ENCODE assay signal across 16 cellular contexts in genomic region chr14:104390221-104390931, GRCh38.
DNase-seq lines count a peak whose midpoint lies in the region; ATAC-seq and FAIRE-seq lines count a peak whose summit lies in the region.
"Had no signal": no experiment of that assay in that cellular context is flagged by ENCODE, and none has a peak within 500 bp of the region (broad histone marks: within the 10 kb centered on the region; RNA-seq: fewer than 3 reads in every experiment).

No MANE protein-coding gene starts in this region.

- no peak for FAIRE-seq in GM19239 (lab: Jason Lieb, UNC)
- FAIRE-seq: G401.6, GM12892, K562, kidney, pancreas, TTC549 had no signal

- no peaks in the 10 kb centered on the region for H3K36me3 Mint-ChIP-seq in activated CD4-positive, alpha-beta T cell treated with anti-CD3 and anti-CD28 coated beads, Interleukin-2, amount 10 ng/mL, durations not matched to agents 24 days and 14 days (ENCODE audit: low read depth)
- peaks cover 5% of the 10 kb centered on the region for H3K36me3 Mint-ChIP-seq in central memory CD8-positive, alpha-beta T cell (ENCODE audit: insufficient read depth)

- DNase-seq in activated CD4-positive, alpha-beta T cell treated with anti-CD3 and anti-CD28 coated beads, Interleukin-2, amount 10 ng/mL, durations not matched to agents 24 days and 14 days, result no peak
- DNase-seq in activated CD4-positive, alpha-beta T cell treated with anti-CD3 and anti-CD28 coated beads for 48 hours, result no peak
- DNase-seq in GM19239 (ENCODE audit: insufficient read length, low spot score) (peak; percentile 4), posterior vena cava (ENCODE audit: low spot score) (peak; percentile 62)
- DNase-seq in central memory CD8-positive, alpha-beta T cell (ENCODE audit: low spot score in 2 of 2), result peak in 1 of 2 donors; percentile 10
- DNase-seq in effector CD8-positive, alpha-beta T cell (lab: John Stamatoyannopoulos, UW), result no peak
- DNase-seq: NCI-H1105 treated with DMSO at 0.1 percent for 48 hours had no signal

- H3K4me1 Mint-ChIP-seq in activated CD4-positive, alpha-beta T cell treated with anti-CD3 and anti-CD28 coated beads, Interleukin-2, amount 10 ng/mL, durations not matched to agents 24 days and 14 days, result peaks cover 31% of the 10 kb centered on the region
- peaks cover 43% of the 10 kb centered on the region for H3K4me1 Mint-ChIP-seq in central memory CD8-positive, alpha-beta T cell

- H3K9me3 Mint-ChIP-seq in activated CD4-positive, alpha-beta T cell treated with anti-CD3 and anti-CD28 coated beads, Interleukin-2, amount 10 ng/mL, durations not matched to agents 24 days and 14 days, result no peaks in the 10 kb centered on the region
- H3K9me3 Mint-ChIP-seq in central memory CD8-positive, alpha-beta T cell, result no peaks in the 10 kb centered on the region
- H3K9me3 Mint-ChIP-seq: stimulated activated naive CD8-positive, alpha-beta T cell treated with anti-CD3 and anti-CD28 coated beads, Interleukin-15, Interleukin-2, amounts not matched to agents 100 ng/mL and 50 ng/mL, for 24 hours had no signal

- no peak for ATAC-seq in central memory CD8-positive, alpha-beta T cell (replicated peaks; ENCODE audit: extremely low read depth, poor library complexity, severe bottlenecking)
- ATAC-seq in HG03280 (IDR thresholded peaks at IDR 0.05; ENCODE audit: unreplicated experiment), result no peak
- no peak for ATAC-seq in HG02763 (IDR thresholded peaks at IDR 0.05; ENCODE audit: unreplicated experiment)
- ATAC-seq: K562, pancreas had no signal

- H3K4me3 Mint-ChIP-seq in activated CD4-positive, alpha-beta T cell treated with anti-CD3 and anti-CD28 coated beads, Interleukin-2, amount 10 ng/mL, durations not matched to agents 24 days and 14 days, result peak overlapping the region; percentile 15
- peak overlapping the region; percentile 47 for H3K4me3 Mint-ChIP-seq in central memory CD8-positive, alpha-beta T cell
- H3K4me3 Mint-ChIP-seq: stimulated activated naive CD8-positive, alpha-beta T cell treated with anti-CD3 and anti-CD28 coated beads, Interleukin-15, Interleukin-2, amounts not matched to agents 100 ng/mL and 50 ng/mL, for 24 hours had no signal

- no peaks in the 10 kb centered on the region for H3K27me3 Mint-ChIP-seq in activated CD4-positive, alpha-beta T cell treated with anti-CD3 and anti-CD28 coated beads, Interleukin-2, amount 10 ng/mL, durations not matched to agents 24 days and 14 days
- no peaks in the 10 kb centered on the region for H3K27me3 Mint-ChIP-seq in central memory CD8-positive, alpha-beta T cell
- H3K27me3 Mint-ChIP-seq: stimulated activated naive CD8-positive, alpha-beta T cell treated with anti-CD3 and anti-CD28 coated beads, Interleukin-15, Interleukin-2, amounts not matched to agents 100 ng/mL and 50 ng/mL, for 24 hours had no signal

- H3K27ac Mint-ChIP-seq in activated CD4-positive, alpha-beta T cell treated with anti-CD3 and anti-CD28 coated beads, Interleukin-2, amount 10 ng/mL, durations not matched to agents 24 days and 14 days, result peak overlapping the region; percentile 47
- peak overlapping the region; percentile 77 for H3K27ac Mint-ChIP-seq in central memory CD8-positive, alpha-beta T cell (ENCODE audit: low read depth)
- H3K27ac Mint-ChIP-seq: stimulated activated naive CD8-positive, alpha-beta T cell treated with anti-CD3 and anti-CD28 coated beads, Interleukin-15, Interleukin-2, amounts not matched to agents 100 ng/mL and 50 ng/mL, for 24 hours had no signal

- intact Hi-C loops in activated CD4-positive, alpha-beta T cell treated with anti-CD3 and anti-CD28 coated beads, Interleukin-2, amount 10 ng/mL, durations not matched to agents 24 days and 14 days (cut with micrococcal nuclease), result no loop called here
- intact Hi-C loops in posterior vena cava (cut with DNase I), result no loop called here

Comparison
In these comparisons a context has a peak if more than half of its experiments do, and no peak if none do; other contexts are left out.
1. DNase-seq: peak in GM19239 (single experiment) and posterior vena cava (single experiment); none in activated CD4-positive, alpha-beta T cell treated with anti-CD3 and anti-CD28 coated beads, Interleukin-2, amount 10 ng/mL, durations not matched to agents 24 days and 14 days (single experiment), activated CD4-positive, alpha-beta T cell treated with anti-CD3 and anti-CD28 coated beads for 48 hours (single experiment) and effector CD8-positive, alpha-beta T cell (single experiment).